8 cellular contexts compared by ENCODE assay signal in the genomic region with DNA sequence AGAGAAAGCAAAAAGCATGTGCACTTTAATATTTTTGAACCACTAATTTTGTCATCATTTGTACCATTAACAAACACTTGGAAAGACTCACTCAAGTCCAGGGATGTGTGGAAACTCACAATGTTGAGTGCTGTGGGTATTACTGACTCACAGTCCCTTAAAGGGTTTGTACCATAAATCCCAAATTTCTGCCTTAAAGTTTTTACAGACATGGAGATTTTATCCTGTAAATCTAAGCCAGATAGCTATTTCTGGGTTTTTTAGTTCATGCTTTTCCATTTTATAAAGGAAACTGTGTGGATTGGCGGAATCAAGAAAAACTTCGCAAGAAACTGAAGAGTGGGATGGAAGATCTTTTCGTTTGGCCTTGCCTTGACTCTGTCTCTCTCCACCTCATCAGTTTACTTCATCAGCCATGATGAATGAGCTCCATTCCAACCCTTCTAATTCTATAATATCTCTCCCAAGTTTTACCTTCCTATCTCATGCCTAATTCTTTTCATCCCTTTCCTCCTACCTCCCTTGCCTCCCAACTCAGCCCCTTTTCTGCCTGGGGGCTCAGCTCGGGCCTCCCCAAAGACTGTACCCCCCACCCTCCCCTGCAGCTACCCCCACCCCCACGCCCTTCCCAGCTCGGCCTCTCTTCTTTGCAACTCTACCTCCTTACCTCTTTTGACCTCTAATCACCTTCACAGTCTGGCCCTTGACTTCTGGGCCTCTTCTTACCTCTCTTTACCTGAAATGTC.
DNase-seq lines count a peak whose midpoint lies in the region; ATAC-seq and TF ChIP-seq lines count a peak whose summit lies in the region.

No MANE protein-coding gene starts in this region.

- TF ChIP-seq CTCF in CD8-positive, alpha-beta T cell (IDR thresholded peaks at IDR 0.05): no peak
- no peak for TF ChIP-seq CTCF in choroid plexus epithelial cell (conservative IDR thresholded peaks at IDR 0.05; ENCODE audit: low read depth, low read length)

- DNase-seq in CD8-positive, alpha-beta T cell: no peak
- no peak for DNase-seq in MG63
- peak; percentile 48 for DNase-seq in choroid plexus epithelial cell (ENCODE audit: low read depth)
- DNase-seq in myocyte (ENCODE audit: low read depth): peak; percentile 32
- no peak for DNase-seq in NCI-H1694 (lab: John Stamatoyannopoulos, UW)
- DNase-seq in NCI-H82 (lab: John Stamatoyannopoulos, UW): no peak

- CTCF ChIA-PET in CD8-positive, alpha-beta T cell (lab: Charles Lee): interaction anchor here (0.7 to 1.8 kb wide), 3 partner anchors 10 to 212 kb away, joined by 3 to 5 read pairs (median 3); no protein-coding TSS in a partner anchor

- peaks cover 38% of the 10 kb centered on the region for H3K36me3 Mint-ChIP-seq in CD8-positive, alpha-beta T cell

- H3K4me1 ChIP-seq in CD8-positive, alpha-beta T cell (ENCODE audit: insufficient read depth, low read length): peaks cover 42% of the 10 kb centered on the region

- H3K36me3 ChIP-seq in CD8-positive, alpha-beta T cell (ENCODE audit: insufficient read depth, low read length): no peaks in the 10 kb centered on the region
- H3K36me3 ChIP-seq in MG63: no peaks in the 10 kb centered on the region; the same call in 1 of the 2 replicates

- H3K27ac Mint-ChIP-seq in CD8-positive, alpha-beta T cell: peak overlapping the region; percentile 94

- peaks cover 56% of the 10 kb centered on the region for H3K4me1 Mint-ChIP-seq in CD8-positive, alpha-beta T cell (ENCODE audit: low read depth)

- H3K4me3 Mint-ChIP-seq in CD8-positive, alpha-beta T cell: peak overlapping the region; percentile 88

- peak overlapping the region; percentile 35 for H3K4me3 ChIP-seq in CD8-positive, alpha-beta T cell (ENCODE audit: low read depth, low read length)
- H3K4me3 ChIP-seq in MG63: peak overlapping the region; percentile 59
- peak overlapping the region; percentile 74 for H3K4me3 ChIP-seq in choroid plexus epithelial cell (ENCODE audit: low read depth, low read length)

- ATAC-seq in CD8-positive, alpha-beta T cell: no peak
- ATAC-seq in GM18907 (IDR thresholded peaks at IDR 0.05; ENCODE audit: unreplicated experiment): no peak
- ATAC-seq in HG02623 (IDR thresholded peaks at IDR 0.05; ENCODE audit: unreplicated experiment): no peak

- no peaks in the 10 kb centered on the region for H3K9me3 Mint-ChIP-seq in CD8-positive, alpha-beta T cell

- no peaks in the 10 kb centered on the region for H3K27me3 ChIP-seq in CD8-positive, alpha-beta T cell (ENCODE audit: insufficient read depth, low read length)
- no peaks in the 10 kb centered on the region for H3K27me3 ChIP-seq in MG63

- H3K9me3 ChIP-seq in CD8-positive, alpha-beta T cell (ENCODE audit: low read length): no peaks in the 10 kb centered on the region
- no peaks in the 10 kb centered on the region for H3K9me3 ChIP-seq in MG63

- H3K27me3 Mint-ChIP-seq in CD8-positive, alpha-beta T cell (ENCODE audit: low read depth): no peaks in the 10 kb centered on the region

- POLR2A ChIA-PET in CD8-positive, alpha-beta T cell (lab: Charles Lee): interaction anchor here (0.9 to 1.4 kb wide), 3 partner anchors 10 to 129 kb away, joined by 3 to 5 read pairs (median 4); no protein-coding TSS in a partner anchor

- peak overlapping the region; percentile 100 for H3K27ac ChIP-seq in CD8-positive, alpha-beta T cell (ENCODE audit: low read depth, low read length)

- intact Hi-C loops in CD8-positive, alpha-beta T cell (cut with DNase I, micrococcal nuclease): loop anchor here (2.0 to 10.0 kb wide), 6 partner anchors 54 to 1154 kb away; partner anchors contain the start of genes MKLN1 (in 1 of the 2) and UBE2H (in 1 of the 2)

Comparison
In these comparisons a context has a peak if more than half of its experiments do, and no peak if none do; other contexts are left out.
1. DNase-seq: peak in choroid plexus epithelial cell (single experiment) and myocyte (single experiment); none in CD8-positive, alpha-beta T cell (0 of 7), MG63 (single experiment), NCI-H1694 (single experiment) and NCI-H82 (single experiment).
2. Peak in every context shown above with its lines, with median percentiles within 50 percentile points of each other: H3K4me3 ChIP-seq.